25 cellular contexts compared by ENCODE assay signal in genomic region chr18:8505036-8505435, GRCh38.
"Had no signal": no experiment of that assay in that cellular context is flagged by ENCODE, and none has a peak within 500 bp of the region (broad histone marks: within the 10 kb centered on the region; RNA-seq: fewer than 3 reads in every experiment).

No MANE protein-coding gene starts in this region.

- ATAC-seq: foreskin keratinocyte; gastroesophageal sphincter; heart left ventricle; left cardiac atrium; left lung; mucosa of descending colon; naive thymus-derived CD4-positive, alpha-beta T cell; right cardiac atrium; stimulated activated naive B cell treated with anti-CD40 and anti-IgM and Interleukin-4, amounts not matched to agents 10 μg/mL and 1 μg/mL and 100 μg/mL, for 72 hours had no signal

- H3K9ac ChIP-seq: neural progenitor cell had no signal

- H3K4me2 ChIP-seq: neural progenitor cell had no signal

- H3K27ac ChIP-seq: coronary artery, esophagus muscularis mucosa, foreskin keratinocyte, gastroesophageal sphincter, heart left ventricle, left lung, neural progenitor cell, prostate gland, skin epidermis, spleen, thoracic aorta, tibial nerve, upper lobe of left lung, uterus had no signal

- DNase-seq: dermis blood vessel endothelial cell; effector memory CD4-positive, alpha-beta T cell; foreskin keratinocyte; heart left ventricle; hippocampal formation; left cardiac atrium; left lung; mesenchymal stem cell; mucosa of descending colon; naive thymus-derived CD4-positive, alpha-beta T cell; nucleus accumbens; right cardiac atrium; spleen; stimulated activated CD4-positive, alpha-beta T cell treated with anti-CD3 and anti-CD28 coated beads, Interleukin-2, amount 100 ng/mL, for 48 hours; stimulated activated naive B cell treated with anti-CD40 and anti-IgM and Interleukin-4, amounts not matched to agents 10 μg/mL and 1 μg/mL and 100 μg/mL, for 72 hours; upper lobe of left lung; uterus had no signal

- H2AFZ ChIP-seq: neural progenitor cell had no signal

- H3K9me3 ChIP-seq: esophagus muscularis mucosa, gastroesophageal sphincter, heart left ventricle, left lung, mucosa of descending colon, prostate gland, spleen, thoracic aorta, tibial nerve, upper lobe of left lung, uterus had no signal

- H3K4me3 ChIP-seq: coronary artery, esophagus muscularis mucosa, gastroesophageal sphincter, heart left ventricle, left lung, mucosa of descending colon, neural progenitor cell, prostate gland, skin epidermis, spleen, thoracic aorta, tibial nerve, upper lobe of left lung, uterus had no signal

- H3K36me3 ChIP-seq: esophagus muscularis mucosa, gastroesophageal sphincter, heart left ventricle, left lung, neural progenitor cell, prostate gland, spleen, thoracic aorta, tibial nerve, upper lobe of left lung, uterus had no signal

- H3K4me1 ChIP-seq: foreskin keratinocyte, heart left ventricle, left lung, neural progenitor cell, prostate gland, uterus had no signal

- H3K27me3 ChIP-seq: foreskin keratinocyte, heart left ventricle, left lung, neural progenitor cell, tibial nerve, upper lobe of left lung, uterus had no signal
